Comparison of ENCODE assay signal across 17 cellular contexts in genomic region chr1:245201827-245202226, GRCh38.
"Had no signal": no experiment of that assay in that cellular context is flagged by ENCODE, and none has a peak within 500 bp of the region (broad histone marks: within the 10 kb centered on the region; RNA-seq: fewer than 3 reads in every experiment).

No MANE protein-coding gene starts in this region.

- H3K4me3 Mint-ChIP-seq: activated naive CD8-positive, alpha-beta T cell treated with anti-CD3 and anti-CD28 coated beads for 36 hours; brain; central memory CD8-positive, alpha-beta T cell; naive thymus-derived CD4-positive, alpha-beta T cell; stimulated activated naive B cell treated with anti-CD40 and anti-IgM and Interleukin-4, amounts not matched to agents 10 μg/mL and 1 μg/mL and 100 μg/mL, for 72 hours had no signal

- H3K27ac Mint-ChIP-seq: activated naive CD8-positive, alpha-beta T cell treated with anti-CD3 and anti-CD28 coated beads for 36 hours; naive thymus-derived CD4-positive, alpha-beta T cell; stimulated activated naive B cell treated with anti-CD40 and anti-IgM and Interleukin-4, amounts not matched to agents 10 μg/mL and 1 μg/mL and 100 μg/mL, for 72 hours had no signal

- H3K36me3 Mint-ChIP-seq: activated naive CD8-positive, alpha-beta T cell treated with anti-CD3 and anti-CD28 coated beads for 36 hours had no signal

- H3K4me3 ChIP-seq: gastrocnemius medialis, heart right ventricle, lung, mucosa of descending colon, tibial nerve had no signal

- DNase-seq: activated CD4-positive, alpha-beta T cell treated with anti-CD3 and anti-CD28 coated beads, Interleukin-2, amount 50 U/mL, for 1 hour; activated CD8-positive, alpha-beta memory T cell treated with anti-CD3 and anti-CD28 coated beads for 24 hours; activated gamma-delta T cell treated with Interleukin-2 at 50 U/mL for 16 hours; activated naive CD8-positive, alpha-beta T cell treated with anti-CD3 and anti-CD28 coated beads for 36 hours; cortex of kidney; effector memory CD4-positive, alpha-beta T cell; gastrocnemius medialis; heart right ventricle; mucosa of descending colon; naive thymus-derived CD4-positive, alpha-beta T cell; stimulated activated CD4-positive, alpha-beta T cell treated with anti-CD3 and anti-CD28 coated beads, Interleukin-2, amount 100 ng/mL, for 48 hours; stimulated activated naive B cell treated with anti-CD40 and anti-IgM and Interleukin-4, amounts not matched to agents 10 μg/mL and 1 μg/mL and 100 μg/mL, for 72 hours had no signal

- H3K27me3 Mint-ChIP-seq: brain had no signal

- H3K4me1 Mint-ChIP-seq: central memory CD8-positive, alpha-beta T cell had no signal

- H3K27ac ChIP-seq: gastrocnemius medialis, heart right ventricle, tibial nerve had no signal

- ATAC-seq: activated CD4-positive, CD25-positive, alpha-beta regulatory T cell treated with anti-CD3 and anti-CD28 coated beads, Interleukin-2, amount 50 U/mL, for 24 hours; gastrocnemius medialis; mucosa of descending colon; naive thymus-derived CD4-positive, alpha-beta T cell; stimulated activated naive B cell treated with anti-CD40 and anti-IgM and Interleukin-4, amounts not matched to agents 10 μg/mL and 1 μg/mL and 100 μg/mL, for 72 hours had no signal

- H3K4me1 ChIP-seq: gastrocnemius medialis, tibial nerve had no signal

- H3K36me3 ChIP-seq: gastrocnemius medialis, heart right ventricle, tibial nerve had no signal

- H3K27me3 ChIP-seq: tibial nerve had no signal

- H3K9me3 ChIP-seq: gastrocnemius medialis had no signal
